In the genomic region with DNA sequence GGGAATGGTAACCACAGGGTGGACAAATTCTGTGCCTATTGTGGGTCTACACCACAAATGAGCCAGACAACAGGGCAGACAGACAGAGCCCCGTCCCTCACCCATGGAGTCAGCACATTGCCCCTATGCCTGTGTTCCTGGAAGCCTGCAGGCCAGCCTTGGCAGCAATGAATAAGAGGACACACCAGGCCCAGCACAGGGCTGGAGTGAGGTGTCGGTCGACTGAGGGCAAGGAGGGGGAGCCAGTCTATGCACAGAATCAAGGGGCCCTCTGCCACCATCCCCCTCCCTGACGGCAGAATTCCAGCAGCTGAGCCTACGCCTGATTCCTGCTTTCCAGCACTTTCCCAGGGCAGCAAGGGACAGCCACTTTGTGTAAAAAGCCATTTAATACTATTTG, we compare ENCODE assay signal across 22 cellular contexts.
"Had no signal": no experiment of that assay in that cellular context is flagged by ENCODE, and none has a peak within 500 bp of the region (broad histone marks: within the 10 kb centered on the region; RNA-seq: fewer than 3 reads in every experiment).

No MANE protein-coding gene starts in this region.

- H3K27ac ChIP-seq: heart left ventricle, hepatocyte, left lung, pancreas, stomach, testis, tibial artery had no signal

- H2AFZ ChIP-seq: hepatocyte had no signal

- H3K79me2 ChIP-seq: hepatocyte had no signal

- DNase-seq: cerebellar nuclear complex; effector CD4-positive, alpha-beta T cell; heart left ventricle; left cardiac atrium; left lung; naive thymus-derived CD8-positive, alpha-beta T cell; nephron progenitor cell; occipital lobe; pancreas; stimulated activated CD4-positive, alpha-beta T cell treated with anti-CD3 and anti-CD28 coated beads, Interleukin-2, amount 100 ng/mL, for 24 hours; stimulated activated CD4-positive, alpha-beta T cell treated with anti-CD3 and anti-CD28 coated beads, Interleukin-4, amount 100 ng/mL, for 24 hours; stimulated activated naive CD4-positive, alpha-beta T cell treated with Interleukin-2 at 50 U/mL for 16 hours; stomach; testis; tibial artery had no signal

- H3K4me1 Mint-ChIP-seq: naive thymus-derived CD8-positive, alpha-beta T cell; nephron progenitor cell; stimulated activated effector memory CD8-positive, alpha-beta T cell treated with anti-CD3 and anti-CD28 coated beads, Interleukin-12 subunit alpha, Interleukin-12 subunit beta, amount 100 ng/mL, for 72 hours had no signal

- H3K36me3 Mint-ChIP-seq: naive thymus-derived CD8-positive, alpha-beta T cell; stimulated activated effector memory CD8-positive, alpha-beta T cell treated with anti-CD3 and anti-CD28 coated beads, Interleukin-12 subunit alpha, Interleukin-12 subunit beta, amount 100 ng/mL, for 72 hours; type B pancreatic cell had no signal

- H3K27ac Mint-ChIP-seq: naive thymus-derived CD8-positive, alpha-beta T cell; nephron progenitor cell; progenitor cell of endocrine pancreas; stimulated activated effector memory CD8-positive, alpha-beta T cell treated with anti-CD3 and anti-CD28 coated beads, Interleukin-12 subunit alpha, Interleukin-12 subunit beta, amount 100 ng/mL, for 72 hours; type B pancreatic cell had no signal

- H3K4me1 ChIP-seq: heart left ventricle, left lung, pancreas, stomach, testis, tibial artery had no signal

- H3K4me2 ChIP-seq: hepatocyte, smooth muscle cell had no signal

- H3K9me3 Mint-ChIP-seq: type B pancreatic cell had no signal

- H3K9me3 ChIP-seq: heart left ventricle, left lung, pancreas, stomach, testis, tibial artery had no signal

- H3K4me3 Mint-ChIP-seq: naive thymus-derived CD8-positive, alpha-beta T cell; nephron progenitor cell; stimulated activated effector memory CD8-positive, alpha-beta T cell treated with anti-CD3 and anti-CD28 coated beads, Interleukin-12 subunit alpha, Interleukin-12 subunit beta, amount 100 ng/mL, for 72 hours; type B pancreatic cell had no signal

- ATAC-seq: heart left ventricle; left cardiac atrium; left lung; naive thymus-derived CD8-positive, alpha-beta T cell; pancreas; sciatic nerve; stimulated activated effector memory CD8-positive, alpha-beta T cell treated with anti-CD3 and anti-CD28 coated beads, Interleukin-12 subunit alpha, Interleukin-12 subunit beta, amount 100 ng/mL, for 72 hours had no signal

- H3K27me3 ChIP-seq: dorsolateral prefrontal cortex, left lung, pancreas, stomach, testis, tibial artery had no signal

- H3K36me3 ChIP-seq: heart left ventricle, left lung, pancreas, stomach, tibial artery had no signal

- H3K4me3 ChIP-seq: dorsolateral prefrontal cortex, heart left ventricle, hepatocyte, left lung, pancreas, smooth muscle cell, stomach, testis, tibial artery had no signal
